ENCODE assay signal across 8 cellular contexts in genomic region chr5:93582677-93583524, GRCh38.
DNase-seq lines count a peak whose midpoint lies in the region; ATAC-seq and TF ChIP-seq lines count a peak whose summit lies in the region.

NR2F1 (plus strand) TSS chr5:93583222; CDS start chr5:93585024, 1,802 bp downstream.

- H3K4me3 ChIP-seq in astrocyte of the spinal cord (ENCODE audit: low read depth, low read length) (peak within 1 kb of the TSS; percentile 76), skin epidermis (peak within 1 kb of the TSS; percentile 14 to 61 (median 45))

- DNase-seq in COR-L47 (lab: John Stamatoyannopoulos, UW) (peak; percentile 99), NCI-H524 treated with DMSO at 0.1 percent for 48 hours (lab: John Stamatoyannopoulos, UW) (peak; percentile 56), astrocyte of the spinal cord (ENCODE audit: low read depth, low spot score) (peak; percentile 99), iPS-NIHi11 (ENCODE audit: low spot score) (peak; percentile 62)

- in situ Hi-C loops in astrocyte of the spinal cord (cut with HindIII; ENCODE audit: low sequenced_read_pairs), result no loop called here

- ATAC-seq in HG03039 (IDR thresholded peaks at IDR 0.05; ENCODE audit: unreplicated experiment), result peak; percentile 27
- no peak for ATAC-seq in GM21825 (IDR thresholded peaks at IDR 0.05; ENCODE audit: unreplicated experiment)
- ATAC-seq in HG02885 (IDR thresholded peaks at IDR 0.05; ENCODE audit: poor library complexity, unreplicated experiment), result no peak

- no peak for TF ChIP-seq CTCF in astrocyte of the spinal cord (IDR thresholded peaks at IDR 0.05; ENCODE audit: low read depth, low read length)

- H3K27ac ChIP-seq in skin epidermis, result peak within 1 kb of the TSS in 7 of 21 experiments; percentile 25 to 73 (median 54)
